Comparison of ENCODE assay signal across 1 cellular context in the genomic region with DNA sequence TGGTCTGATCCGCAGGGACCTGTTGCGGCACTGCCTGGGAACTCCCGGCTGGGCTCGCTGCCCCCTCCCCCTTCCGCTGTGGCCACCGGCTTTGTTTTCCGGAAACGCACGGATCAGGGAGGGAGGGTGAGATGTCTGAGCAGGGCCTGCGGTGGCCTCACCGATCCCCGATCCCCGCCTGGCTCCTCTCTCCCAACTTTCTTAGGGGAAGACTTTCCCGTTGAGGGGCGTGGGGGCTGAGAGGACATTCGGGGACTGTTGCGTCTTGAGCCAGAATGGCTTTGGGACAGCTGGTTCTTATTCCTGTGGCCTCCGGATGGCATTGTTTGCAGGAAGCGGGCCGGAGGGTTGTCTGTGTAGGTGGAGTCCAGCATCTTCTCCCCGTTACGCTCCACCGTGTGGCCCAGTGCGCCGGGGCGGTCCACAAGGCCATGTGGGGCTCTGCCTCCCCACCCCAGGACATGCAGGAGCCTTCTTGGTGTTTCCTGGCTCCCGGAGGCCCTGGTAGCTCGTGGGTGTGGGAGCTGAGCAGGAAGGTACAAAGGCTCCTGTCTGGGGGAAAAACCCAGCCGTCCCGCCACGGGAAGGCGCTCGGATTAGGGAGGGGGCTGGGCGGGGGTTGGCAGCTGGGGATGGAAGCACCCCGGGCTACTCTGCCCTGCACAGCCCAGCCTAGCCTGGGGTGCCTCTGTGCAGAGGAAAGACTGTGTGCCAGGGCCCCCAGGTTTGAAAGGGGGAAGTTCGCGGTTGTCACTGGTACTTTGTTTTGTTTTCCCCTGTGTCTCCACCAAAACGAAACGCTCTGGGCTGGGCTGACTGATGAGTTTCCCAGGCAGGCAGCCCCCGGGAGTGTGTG.
TF ChIP-seq lines count a peak whose summit lies in the region.

No MANE protein-coding gene starts in this region.

TF ChIP-seq in HepG2, 621 proteins besides CTCF, POLR2A, EP300 and RAD21 (continued from another document and continues in another):
- TF ChIP-seq, protein P1, sequence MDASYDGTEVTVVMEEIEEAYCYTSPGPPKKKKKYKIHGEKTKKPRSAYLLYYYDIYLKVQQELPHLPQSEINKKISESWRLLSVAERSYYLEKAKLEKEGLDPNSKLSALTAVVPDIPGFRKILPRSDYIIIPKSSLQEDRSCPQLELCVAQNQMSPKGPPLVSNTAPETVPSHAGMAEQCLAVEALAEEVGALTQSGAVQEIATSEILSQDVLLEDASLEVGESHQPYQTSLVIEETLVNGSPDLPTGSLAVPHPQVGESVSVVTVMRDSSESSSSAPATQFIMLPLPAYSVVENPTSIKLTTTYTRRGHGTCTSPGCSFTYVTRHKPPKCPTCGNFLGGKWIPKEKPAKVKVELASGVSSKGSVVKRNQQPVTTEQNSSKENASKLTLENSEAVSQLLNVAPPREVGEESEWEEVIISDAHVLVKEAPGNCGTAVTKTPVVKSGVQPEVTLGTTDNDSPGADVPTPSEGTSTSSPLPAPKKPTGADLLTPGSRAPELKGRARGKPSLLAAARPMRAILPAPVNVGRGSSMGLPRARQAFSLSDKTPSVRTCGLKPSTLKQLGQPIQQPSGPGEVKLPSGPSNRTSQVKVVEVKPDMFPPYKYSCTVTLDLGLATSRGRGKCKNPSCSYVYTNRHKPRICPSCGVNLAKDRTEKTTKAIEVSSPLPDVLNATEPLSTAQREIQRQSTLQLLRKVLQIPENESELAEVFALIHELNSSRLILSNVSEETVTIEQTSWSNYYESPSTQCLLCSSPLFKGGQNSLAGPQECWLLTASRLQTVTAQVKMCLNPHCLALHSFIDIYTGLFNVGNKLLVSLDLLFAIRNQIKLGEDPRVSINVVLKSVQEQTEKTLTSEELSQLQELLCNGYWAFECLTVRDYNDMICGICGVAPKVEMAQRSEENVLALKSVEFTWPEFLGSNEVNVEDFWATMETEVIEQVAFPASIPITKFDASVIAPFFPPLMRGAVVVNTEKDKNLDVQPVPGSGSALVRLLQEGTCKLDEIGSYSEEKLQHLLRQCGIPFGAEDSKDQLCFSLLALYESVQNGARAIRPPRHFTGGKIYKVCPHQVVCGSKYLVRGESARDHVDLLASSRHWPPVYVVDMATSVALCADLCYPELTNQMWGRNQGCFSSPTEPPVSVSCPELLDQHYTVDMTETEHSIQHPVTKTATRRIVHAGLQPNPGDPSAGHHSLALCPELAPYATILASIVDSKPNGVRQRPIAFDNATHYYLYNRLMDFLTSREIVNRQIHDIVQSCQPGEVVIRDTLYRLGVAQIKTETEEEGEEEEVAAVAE (CRISPR knock-in tag; IDR thresholded peaks at IDR 0.05; ENCODE audit: borderline replicate concordance) = no peak
- TF ChIP-seq SP140L (CRISPR knock-in tag; IDR thresholded peaks at IDR 0.05; ENCODE audit: borderline replicate concordance) (no peak), THAP9 (CRISPR knock-in tag; IDR thresholded peaks at IDR 0.05; ENCODE audit: borderline replicate concordance) (no peak), RFXAP (CRISPR knock-in tag; IDR thresholded peaks at IDR 0.05; ENCODE audit: borderline replicate concordance) (no peak), ZNF331 (CRISPR knock-in tag; IDR thresholded peaks at IDR 0.05) (peak; percentile 52; the same call in 1 of the 2 replicates), ZBTB46 (CRISPR knock-in tag; IDR thresholded peaks at IDR 0.05; ENCODE audit: borderline replicate concordance) (peak; percentile 88; the same call in 1 of the 2 replicates), TCF7 (IDR thresholded peaks at IDR 0.05; ENCODE audit: low read depth) (no peak), CAMTA2 (CRISPR knock-in tag; IDR thresholded peaks at IDR 0.05; ENCODE audit: borderline replicate concordance) (no peak), SKI (IDR thresholded peaks at IDR 0.05; ENCODE audit: partially characterized antibody) (no peak), RARG (CRISPR knock-in tag; IDR thresholded peaks at IDR 0.05; ENCODE audit: low read depth) (no peak), TCF7L2 (IDR thresholded peaks at IDR 0.05; ENCODE audit: low read depth, low read length) (no peak), ZNF574 (CRISPR knock-in tag; IDR thresholded peaks at IDR 0.05) (peak; percentile 50; the same call in 1 of the 2 replicates), KDM3A (CRISPR knock-in tag; IDR thresholded peaks at IDR 0.05; ENCODE audit: low read depth) (0 out of 2 replicates have a peak, but pooled peaks have one; percentile 36), TAF1 (CRISPR knock-in tag; IDR thresholded peaks at IDR 0.05) (peak; percentile 59; the same call in 1 of the 2 replicates), ARHGAP35 (CRISPR knock-in tag; IDR thresholded peaks at IDR 0.05; ENCODE audit: borderline replicate concordance) (no peak), KDM4B (CRISPR knock-in tag; IDR thresholded peaks at IDR 0.05) (no peak), CSRNP1 (CRISPR knock-in tag; IDR thresholded peaks at IDR 0.05) (no peak), BCL3 (CRISPR knock-in tag; IDR thresholded peaks at IDR 0.05) (no peak), ZNF225 (CRISPR knock-in tag; IDR thresholded peaks at IDR 0.05) (no peak), ZNF136 (CRISPR knock-in tag; IDR thresholded peaks at IDR 0.05; ENCODE audit: low read depth) (no peak), ZC3H4 (CRISPR knock-in tag; IDR thresholded peaks at IDR 0.05; ENCODE audit: borderline replicate concordance) (no peak), BORCS8-MEF2B (CRISPR knock-in tag; IDR thresholded peaks at IDR 0.05) (no peak), ZNF382 (CRISPR knock-in tag; IDR thresholded peaks at IDR 0.05; ENCODE audit: borderline replicate concordance) (no peak), IRF2 (CRISPR knock-in tag; IDR thresholded peaks at IDR 0.05) (peak; percentile 57; the same call in 1 of the 2 replicates), ZNF230 (CRISPR knock-in tag; IDR thresholded peaks at IDR 0.05) (no peak), TOE1 (CRISPR knock-in tag; IDR thresholded peaks at IDR 0.05) (no peak)
- TF ChIP-seq, protein P2, sequence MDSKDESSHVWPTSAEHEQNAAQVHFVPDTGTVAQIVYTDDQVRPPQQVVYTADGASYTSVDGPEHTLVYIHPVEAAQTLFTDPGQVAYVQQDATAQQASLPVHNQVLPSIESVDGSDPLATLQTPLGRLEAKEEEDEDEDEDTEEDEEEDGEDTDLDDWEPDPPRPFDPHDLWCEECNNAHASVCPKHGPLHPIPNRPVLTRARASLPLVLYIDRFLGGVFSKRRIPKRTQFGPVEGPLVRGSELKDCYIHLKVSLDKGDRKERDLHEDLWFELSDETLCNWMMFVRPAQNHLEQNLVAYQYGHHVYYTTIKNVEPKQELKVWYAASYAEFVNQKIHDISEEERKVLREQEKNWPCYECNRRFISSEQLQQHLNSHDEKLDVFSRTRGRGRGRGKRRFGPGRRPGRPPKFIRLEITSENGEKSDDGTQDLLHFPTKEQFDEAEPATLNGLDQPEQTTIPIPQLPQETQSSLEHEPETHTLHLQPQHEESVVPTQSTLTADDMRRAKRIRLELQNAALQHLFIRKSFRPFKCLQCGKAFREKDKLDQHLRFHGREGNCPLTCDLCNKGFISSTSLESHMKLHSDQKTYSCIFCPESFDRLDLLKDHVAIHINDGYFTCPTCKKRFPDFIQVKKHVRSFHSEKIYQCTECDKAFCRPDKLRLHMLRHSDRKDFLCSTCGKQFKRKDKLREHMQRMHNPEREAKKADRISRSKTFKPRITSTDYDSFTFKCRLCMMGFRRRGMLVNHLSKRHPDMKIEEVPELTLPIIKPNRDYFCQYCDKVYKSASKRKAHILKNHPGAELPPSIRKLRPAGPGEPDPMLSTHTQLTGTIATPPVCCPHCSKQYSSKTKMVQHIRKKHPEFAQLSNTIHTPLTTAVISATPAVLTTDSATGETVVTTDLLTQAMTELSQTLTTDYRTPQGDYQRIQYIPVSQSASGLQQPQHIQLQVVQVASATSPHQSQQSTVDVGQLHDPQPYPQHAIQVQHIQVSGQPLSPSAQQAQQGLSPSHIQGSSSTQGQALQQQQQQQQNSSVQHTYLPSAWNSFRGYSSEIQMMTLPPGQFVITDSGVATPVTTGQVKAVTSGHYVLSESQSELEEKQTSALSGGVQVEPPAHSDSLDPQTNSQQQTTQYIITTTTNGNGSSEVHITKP (CRISPR knock-in tag; IDR thresholded peaks at IDR 0.05; ENCODE audit: low read depth) = 0 out of 2 replicates have a peak, but pooled peaks have one; percentile 52
- TF ChIP-seq, protein P3, sequence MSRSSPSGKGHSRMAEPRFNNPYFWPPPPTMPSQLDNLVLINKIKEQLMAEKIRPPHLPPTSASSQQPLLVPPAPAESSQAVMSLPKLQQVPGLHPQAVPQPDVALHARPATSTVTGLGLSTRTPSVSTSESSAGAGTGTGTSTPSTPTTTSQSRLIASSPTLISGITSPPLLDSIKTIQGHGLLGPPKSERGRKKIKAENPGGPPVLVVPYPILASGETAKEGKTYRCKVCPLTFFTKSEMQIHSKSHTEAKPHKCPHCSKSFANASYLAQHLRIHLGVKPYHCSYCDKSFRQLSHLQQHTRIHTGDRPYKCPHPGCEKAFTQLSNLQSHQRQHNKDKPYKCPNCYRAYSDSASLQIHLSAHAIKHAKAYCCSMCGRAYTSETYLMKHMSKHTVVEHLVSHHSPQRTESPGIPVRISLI (CRISPR knock-in tag; IDR thresholded peaks at IDR 0.05; ENCODE audit: borderline replicate concordance) = 0 out of 2 replicates have a peak, but pooled peaks have one; percentile 19
